In genomic region chr6:114955363-114955762, GRCh38 we compare ENCODE assay signal across 31 cellular contexts.
DNase-seq lines count a peak whose midpoint lies in the region; ATAC-seq and TF ChIP-seq lines count a peak whose summit lies in the region.
"Had no signal": no experiment of that assay in that cellular context is flagged by ENCODE, and none has a peak within 500 bp of the region (broad histone marks: within the 10 kb centered on the region; RNA-seq: fewer than 3 reads in every experiment).

No MANE protein-coding gene starts in this region.

- H3K36me3 ChIP-seq in MM.1S (replicated peaks; ENCODE audit: insufficient read depth, low read length) = no peaks in the 10 kb centered on the region
- H3K36me3 ChIP-seq: BE2C, HAP-1 had no signal

- H3K36me3 Mint-ChIP-seq in chondrocyte (ENCODE audit: low read depth) = no peaks in the 10 kb centered on the region
- H3K36me3 Mint-ChIP-seq: CD14-positive monocyte, T-cell had no signal

- no peak overlapping the region for H3K4me3 ChIP-seq in MM.1S (ENCODE audit: low read length)
- H3K4me3 ChIP-seq: GM23338, HAP-1, K562 had no signal

- H3K9me3 ChIP-seq in MM.1S (replicated peaks; ENCODE audit: insufficient read depth, low read length) = no peaks in the 10 kb centered on the region
- H3K9me3 ChIP-seq: BE2C, HAP-1 had no signal

- H3K4me1 ChIP-seq in MM.1S (ENCODE audit: low read length) = no peaks in the 10 kb centered on the region
- H3K4me1 ChIP-seq: BE2C, HAP-1 had no signal

- ATAC-seq in GM18511 (IDR thresholded peaks at IDR 0.05; ENCODE audit: unreplicated experiment) (peak; percentile 61), GM21390 (IDR thresholded peaks at IDR 0.05; ENCODE audit: unreplicated experiment) (peak; percentile 48), HG02885 (IDR thresholded peaks at IDR 0.05; ENCODE audit: poor library complexity, unreplicated experiment) (peak; percentile 70), HG03521 (IDR thresholded peaks at IDR 0.05; ENCODE audit: unreplicated experiment) (no peak)
- ATAC-seq: GM23338, K562, T-cell had no signal

- no peaks in the 10 kb centered on the region for H3K79me2 ChIP-seq in MM.1S (ENCODE audit: low read length)

- H3K4me1 Mint-ChIP-seq in chondrocyte (ENCODE audit: low read depth) = no peaks in the 10 kb centered on the region
- H3K4me1 Mint-ChIP-seq: CD14-positive monocyte; CD8-positive, alpha-beta memory T cell; GM23338; T-cell had no signal

- H3K27me3 ChIP-seq in MM.1S (replicated peaks; ENCODE audit: insufficient read depth, low read length) = no peaks in the 10 kb centered on the region
- H3K27me3 ChIP-seq: BE2C had no signal

- H3K9me2 ChIP-seq in MM.1S (replicated peaks; ENCODE audit: insufficient read depth, low read length) = no peaks in the 10 kb centered on the region

- H3K27me3 Mint-ChIP-seq in chondrocyte (ENCODE audit: low read depth) = peaks cover 5% of the 10 kb centered on the region
- H3K27me3 Mint-ChIP-seq: CD8-positive, alpha-beta memory T cell; T-cell had no signal

- no peak overlapping the region for H3K4me2 ChIP-seq in MM.1S (ENCODE audit: low read depth, low read length)
- H3K4me2 ChIP-seq: GM23338 had no signal

- no peak overlapping the region for H2AFZ ChIP-seq in MM.1S (ENCODE audit: low read length)
- H2AFZ ChIP-seq: GM23338 had no signal

- H3K4me3 Mint-ChIP-seq in chondrocyte (ENCODE audit: unreplicated experiment) = no peak overlapping the region
- H3K4me3 Mint-ChIP-seq: CD14-positive monocyte; CD8-positive, alpha-beta memory T cell; GM23338; HFFc6; T-cell had no signal

- no peaks in the 10 kb centered on the region for H4K20me1 ChIP-seq in MM.1S (ENCODE audit: insufficient read depth, low read length)

- DNase-seq in MM.1S = peak; percentile 20
- DNase-seq in NCI-H345 (lab: John Stamatoyannopoulos, UW) = no peak
- DNase-seq in cerebellar cortex (ENCODE audit: low spot score) = no peak
- no peak for DNase-seq in chondrocyte (ENCODE audit: low spot score)
- DNase-seq: 8988T; ACHN; BE2C; CD8-positive, alpha-beta memory T cell; DMS 273 treated with DMSO at 0.1 percent for 48 hours; DMS79 treated with DMSO at 0.1 percent for 48 hours; HFFc6; Kasumi-1; MV-4-11; NCI-H1105; NCI-H1436 treated with DMSO at 0.1 percent for 48 hours; NCI-H187 treated with DMSO at 0.1 percent for 48 hours; NCI-H446; NCI-H524 treated with DMSO at 0.1 percent for 48 hours; NCI-H774; NK-92 treated with Interleukin-12 subunit alpha and Interleukin-12 subunit beta, amount 100 ng/mL, for 24 hours; RPMI8226; SHP77; T-cell had no signal

- no peak overlapping the region for H3K27ac ChIP-seq in MM.1S (ENCODE audit: low read length)

- no peaks in the 10 kb centered on the region for H3F3A ChIP-seq in MM.1S (ENCODE audit: insufficient read depth, low read length)

- TF ChIP-seq CTCF in MM.1S (IDR thresholded peaks at IDR 0.05; ENCODE audit: low read length) (no peak), chondrocyte (IDR thresholded peaks at IDR 0.05) (no peak)

- no peak overlapping the region for H3K9ac ChIP-seq in MM.1S (ENCODE audit: low read length)

- peaks cover 4% of the 10 kb centered on the region for H3K9me3 Mint-ChIP-seq in chondrocyte (ENCODE audit: low read depth)
- H3K9me3 Mint-ChIP-seq: GM23338 had no signal

- H3K27ac Mint-ChIP-seq in chondrocyte (ENCODE audit: unreplicated experiment) = no peak overlapping the region
- H3K27ac Mint-ChIP-seq: CD14-positive monocyte; CD8-positive, alpha-beta memory T cell; GM23338; HFFc6; T-cell had no signal
